Comparison of ENCODE assay signal across 9 cellular contexts in the genomic region with DNA sequence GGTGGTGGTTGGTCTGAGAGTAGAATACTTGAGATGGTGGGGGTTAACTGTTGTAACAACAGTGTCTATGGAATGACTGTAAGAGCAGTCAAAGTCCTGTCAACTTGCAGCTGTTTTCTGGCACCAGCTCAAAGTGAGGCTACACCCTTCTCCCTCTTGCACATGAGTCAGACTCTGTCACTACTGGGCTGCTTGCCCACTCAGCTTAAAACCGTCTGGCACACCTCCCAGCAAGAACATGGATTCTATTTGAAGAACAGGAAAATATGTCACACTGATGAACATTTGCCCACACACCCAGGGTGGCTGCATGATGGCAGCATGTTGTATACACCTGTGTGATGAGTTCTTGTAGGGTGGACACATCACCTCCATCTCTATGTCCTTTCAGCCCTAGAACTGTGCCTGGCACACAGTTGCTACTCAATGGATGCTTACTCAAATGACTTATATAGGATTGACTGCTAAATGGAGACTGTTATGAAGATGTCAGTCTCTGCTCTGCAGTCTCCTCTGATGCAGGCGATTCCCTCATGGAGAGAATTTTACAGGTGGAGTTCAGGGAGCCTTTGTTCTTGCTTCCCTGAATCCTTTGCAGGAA. TPM values are rescaled to one million over a fixed set of nuclear protein-coding genes. Genes with fewer than 3 reads are reported as not detected.
DNase-seq lines count a peak whose midpoint lies in the region; ATAC-seq, FAIRE-seq and TF ChIP-seq lines count a peak whose summit lies in the region.
"Had no signal": no experiment of that assay in that cellular context is flagged by ENCODE, and none has a peak within 500 bp of the region (broad histone marks: within the 10 kb centered on the region; RNA-seq: fewer than 3 reads in every experiment).

No MANE protein-coding gene starts in this region.

- H3K4me1 ChIP-seq in esophagus squamous epithelium (peaks cover 6 to 45% (median 30%) of the 10 kb centered on the region in 3 donors), neural progenitor cell (no peaks in the 10 kb centered on the region)

- H3K27ac ChIP-seq in esophagus squamous epithelium (peak overlapping the region; percentile 72 to 82 (median 78)), neural progenitor cell (no peak overlapping the region)

- H4K20me1 ChIP-seq in neural progenitor cell (ENCODE audit: low read depth), result no peaks in the 10 kb centered on the region

- H3K4me1 Mint-ChIP-seq in neural progenitor cell, result no peaks in the 10 kb centered on the region
- peaks cover 9 to 14% of the 10 kb centered on the region in 2 donors for H3K4me1 Mint-ChIP-seq in effector memory CD8-positive, alpha-beta T cell (ENCODE audit: low read depth in 2 of 2)
- H3K4me1 Mint-ChIP-seq in glutamatergic neuron (ENCODE audit: low read depth, unreplicated experiment), result no peaks in the 10 kb centered on the region

- no peak overlapping the region for H3K9ac ChIP-seq in neural progenitor cell

- H3K27me3 Mint-ChIP-seq in neural progenitor cell (ENCODE audit: insufficient read depth, low read depth) (peaks cover 5% of the 10 kb centered on the region), glutamatergic neuron (ENCODE audit: unreplicated experiment) (peaks cover 3% of the 10 kb centered on the region)
- H3K27me3 Mint-ChIP-seq in effector memory CD8-positive, alpha-beta T cell, result peaks cover 20 to 28% of the 10 kb centered on the region in 2 donors

- H3K27ac Mint-ChIP-seq in neural progenitor cell, result no peak overlapping the region
- H3K27ac Mint-ChIP-seq in effector memory CD8-positive, alpha-beta T cell, result peak overlapping the region in 1 of 2 donors; percentile 65
- H3K27ac Mint-ChIP-seq in glutamatergic neuron (ENCODE audit: unreplicated experiment), result no peak overlapping the region

- H3K36me3 Mint-ChIP-seq in neural progenitor cell, result no peaks in the 10 kb centered on the region
- H3K36me3 Mint-ChIP-seq in effector memory CD8-positive, alpha-beta T cell (ENCODE audit: insufficient read depth), result peaks cover 5% of the 10 kb centered on the region
- H3K36me3 Mint-ChIP-seq in glutamatergic neuron (ENCODE audit: unreplicated experiment), result peaks cover 4% of the 10 kb centered on the region

- H3K27me3 ChIP-seq in esophagus squamous epithelium, result peaks cover 0 to 6% (median 0%) of the 10 kb centered on the region in 4 donors
- no peaks in the 10 kb centered on the region for H3K27me3 ChIP-seq in neural progenitor cell

- intact Hi-C loops in esophagus squamous epithelium (cut with DNase I), result no loop called here

- peak; percentile 75 for FAIRE-seq in RCC 7860 (lab: Jason Lieb, UNC)

- H3K4me3 Mint-ChIP-seq in neural progenitor cell (no peak overlapping the region), glutamatergic neuron (ENCODE audit: unreplicated experiment) (no peak overlapping the region)
- H3K4me3 Mint-ChIP-seq in effector memory CD8-positive, alpha-beta T cell, result no peak overlapping the region

- H3K4me3 ChIP-seq in esophagus squamous epithelium, result no peak overlapping the region
- H3K4me3 ChIP-seq in neural progenitor cell, result no peak overlapping the region

- no peak overlapping the region for H3K4me2 ChIP-seq in neural progenitor cell

- no peak for TF ChIP-seq CTCF in esophagus squamous epithelium (IDR thresholded peaks at IDR 0.05)
- TF ChIP-seq CTCF in neural progenitor cell (IDR thresholded peaks at IDR 0.05), result no peak
- no peak for TF ChIP-seq CTCF in glutamatergic neuron (IDR thresholded peaks at IDR 0.05; ENCODE audit: partially characterized antibody, unreplicated experiment)

- TF ChIP-seq POLR2A in esophagus squamous epithelium (IDR thresholded peaks at IDR 0.05), result no peak

- no peaks in the 10 kb centered on the region for H3K79me2 ChIP-seq in neural progenitor cell (ENCODE audit: low read depth)

- H3K9me3 Mint-ChIP-seq in neural progenitor cell (no peaks in the 10 kb centered on the region), glutamatergic neuron (ENCODE audit: unreplicated experiment) (peaks cover 7% of the 10 kb centered on the region)
- H3K9me3 Mint-ChIP-seq in effector memory CD8-positive, alpha-beta T cell, result peaks cover 0 to 10% of the 10 kb centered on the region in 2 donors

- H3K9me3 ChIP-seq in esophagus squamous epithelium (no peaks in the 10 kb centered on the region), neural progenitor cell (ENCODE audit: low read depth) (no peaks in the 10 kb centered on the region)

- H2AFZ ChIP-seq in neural progenitor cell (replicated peaks), result no peak overlapping the region

- H3K36me3 ChIP-seq in esophagus squamous epithelium (no peaks in the 10 kb centered on the region), neural progenitor cell (no peaks in the 10 kb centered on the region)

- DNase-seq in activated naive CD4-positive, alpha-beta T cell treated with Interleukin-2 at 50 U/mL for 16 hours, result peak; percentile 41
- no peak for DNase-seq in activated naive CD4-positive, alpha-beta T cell (lab: John Stamatoyannopoulos, UW)
- peak; percentile 93 for DNase-seq in RCC 7860 (ENCODE audit: low spot score)
- peak; percentile 32 for DNase-seq in esophagus squamous epithelium (lab: John Stamatoyannopoulos, UW)
- peak; percentile 19 for DNase-seq in pons (ENCODE audit: low spot score)
- no peak for DNase-seq in neural progenitor cell (ENCODE audit: low spot score)
- no peak for DNase-seq in effector memory CD8-positive, alpha-beta T cell
- no peak for DNase-seq in glutamatergic neuron

- no peak for ATAC-seq in effector memory CD8-positive, alpha-beta T cell (replicated peaks)

- H3F3A ChIP-seq in neural progenitor cell (ENCODE audit: low read depth), result no peaks in the 10 kb centered on the region

- WGBS in esophagus squamous epithelium, 2 donors, result 40 to 67% methylated on average over 1 to 2 of the region's 2 CpGs

RNA-seq across cellular contexts. Expression of gene SERPINA6, which starts 19.3 kb away (rescaled TPM):
- total RNA-seq in esophagus squamous epithelium (not detected), neural progenitor cell (ENCODE audit: low replicate concordance) (not detected in 2 replicates), glutamatergic neuron (ENCODE audit: unreplicated experiment) (not detected)
- total RNA-seq: activated CD8-positive, alpha-beta memory T cell treated with anti-CD3 and anti-CD28 coated beads for 36 hours had no signal

RNA-seq across cellular contexts. Expression of gene SERPINA2, which starts 24.1 kb away (rescaled TPM):
- total RNA-seq in esophagus squamous epithelium, result not detected
- not detected in 2 replicates for total RNA-seq in neural progenitor cell (ENCODE audit: low replicate concordance)
- not detected for total RNA-seq in glutamatergic neuron (ENCODE audit: unreplicated experiment)
- total RNA-seq: activated CD8-positive, alpha-beta memory T cell treated with anti-CD3 and anti-CD28 coated beads for 36 hours had no signal

RNA-seq across cellular contexts. Expression of gene SERPINA1, which starts 46.0 kb away (rescaled TPM):
- 10 to 100 TPM in 1 of 4 donors, 1 to 10 TPM in 3; 1.7 to 16.4 (median 5.8) TPM for total RNA-seq in esophagus squamous epithelium
- total RNA-seq in neural progenitor cell (ENCODE audit: low replicate concordance), result 0.13 and 0.43 TPM in 2 replicates
- total RNA-seq in glutamatergic neuron (ENCODE audit: unreplicated experiment), result not detected

RNA-seq across cellular contexts. Expression of gene SERPINA10, which starts 49.4 kb away (rescaled TPM):
- total RNA-seq in esophagus squamous epithelium (not detected), neural progenitor cell (ENCODE audit: low replicate concordance) (not detected in 2 replicates), glutamatergic neuron (ENCODE audit: unreplicated experiment) (not detected)
- total RNA-seq: activated CD8-positive, alpha-beta memory T cell treated with anti-CD3 and anti-CD28 coated beads for 36 hours had no signal

Comparison
In these comparisons a context has a peak if more than half of its experiments do, and no peak if none do; other contexts are left out.
1. DNase-seq: peak in activated naive CD4-positive, alpha-beta T cell treated with Interleukin-2 at 50 U/mL for 16 hours (single experiment), RCC 7860 (single experiment), esophagus squamous epithelium (single experiment) and pons (single experiment); none in activated naive CD4-positive, alpha-beta T cell (0 of 4), neural progenitor cell (single experiment), effector memory CD8-positive, alpha-beta T cell (0 of 3) and glutamatergic neuron (single experiment).